In genomic region chr4:88786011-88786410, GRCh38 we compare ENCODE assay signal across 22 cellular contexts.
DNase-seq lines count a peak whose midpoint lies in the region; ATAC-seq, FAIRE-seq and TF ChIP-seq lines count a peak whose summit lies in the region.
"Had no signal": no experiment of that assay in that cellular context is flagged by ENCODE, and none has a peak within 500 bp of the region (broad histone marks: within the 10 kb centered on the region; RNA-seq: fewer than 3 reads in every experiment).

No MANE protein-coding gene starts in this region.

- H3K4me3 Mint-ChIP-seq in progenitor cell of endocrine pancreas (ENCODE audit: low read depth): no peak overlapping the region
- H3K4me3 Mint-ChIP-seq: B cell; CD4-positive, alpha-beta T cell; CD8-positive, alpha-beta T cell had no signal

- H3K4me3 ChIP-seq in dorsolateral prefrontal cortex: no peak overlapping the region
- H3K4me3 ChIP-seq: A549; BLaER1 treated with 17β-estradiol and CSF1 and Interleukin-3, amounts not matched to agents 10 nM and 100 nM had no signal

- no peaks in the 10 kb centered on the region for H3K4me1 Mint-ChIP-seq in progenitor cell of endocrine pancreas (ENCODE audit: low read depth)
- H3K4me1 Mint-ChIP-seq: B cell had no signal

- TF ChIP-seq POLR2A in GM12891 (IDR thresholded peaks at IDR 0.05; ENCODE audit: low read depth, low read length): no peak

- no peaks in the 10 kb centered on the region for H3K9me3 Mint-ChIP-seq in progenitor cell of endocrine pancreas (ENCODE audit: low read depth)
- H3K9me3 Mint-ChIP-seq: CD4-positive, alpha-beta T cell; CD8-positive, alpha-beta T cell had no signal

- H3K36me3 Mint-ChIP-seq in progenitor cell of endocrine pancreas (ENCODE audit: insufficient read depth): peaks cover 20% of the 10 kb centered on the region
- H3K36me3 Mint-ChIP-seq: CD8-positive, alpha-beta T cell had no signal

- intact Hi-C loops in dorsolateral prefrontal cortex (cut with DNase I) (loop anchor here in 1 of 2 donors (5.0 kb wide), 1 partner anchor 36 kb away; no protein-coding TSS in a partner anchor), left colon (cut with DNase I, micrococcal nuclease) (no loop called here)

- TF ChIP-seq CTCF in dorsolateral prefrontal cortex (IDR thresholded peaks at IDR 0.05 in 54 of 56, conservative IDR thresholded peaks at IDR 0.05 in 2 of 56; ENCODE audit: low read depth in 1 of 56, partially characterized antibody in 56 of 56): no peak
- no peak for TF ChIP-seq CTCF in progenitor cell of endocrine pancreas (IDR thresholded peaks at IDR 0.05; ENCODE audit: unreplicated experiment)

- H3K27me3 ChIP-seq in dorsolateral prefrontal cortex: no peaks in the 10 kb centered on the region
- H3K27me3 ChIP-seq: BLaER1 treated with 17β-estradiol and CSF1 and Interleukin-3, amounts not matched to agents 10 nM and 100 nM had no signal

- no peaks in the 10 kb centered on the region for H3K27me3 Mint-ChIP-seq in progenitor cell of endocrine pancreas
- H3K27me3 Mint-ChIP-seq: CD4-positive, alpha-beta T cell had no signal

- peak overlapping the region; percentile 7 for H3K27ac Mint-ChIP-seq in progenitor cell of endocrine pancreas
- H3K27ac Mint-ChIP-seq: B cell; CD4-positive, alpha-beta T cell; CD8-positive, alpha-beta T cell had no signal

- peak; percentile 48 for FAIRE-seq in GM12891 (lab: Jason Lieb, UNC)
- FAIRE-seq: A549, D721Med, GM12892, GM18507 had no signal

- ATAC-seq in GM18907 (IDR thresholded peaks at IDR 0.05; ENCODE audit: unreplicated experiment) (no peak), left colon (no peak)
- ATAC-seq: A549; CD8-positive, alpha-beta T cell had no signal

- no peak for DNase-seq in GM12891 (ENCODE audit: insufficient read length, low spot score)
- peak in 6 of 10 donors; percentile 21 to 77 (median 53) for DNase-seq in dorsolateral prefrontal cortex
- peak; percentile 31 for DNase-seq in occipital lobe (lab: John Stamatoyannopoulos, UW)
- no peak for DNase-seq in progenitor cell of endocrine pancreas (ENCODE audit: low spot score, unreplicated experiment)
- no peak for DNase-seq in hepatic stellate cell (ENCODE audit: low spot score)
- no peak for DNase-seq in left colon
- DNase-seq: AML-193; Caco-2; Calu3; CD4-positive, alpha-beta T cell; CD8-positive, alpha-beta T cell; DMS79 treated with DMSO at 0.1 percent for 48 hours; GF-D8 had no signal

- H3K27ac ChIP-seq in dorsolateral prefrontal cortex: peak overlapping the region in 30 of 59 donors; percentile 3 to 73 (median 48)
- H3K27ac ChIP-seq: 22Rv1; A549; BLaER1 treated with 17β-estradiol and CSF1 and Interleukin-3, amounts not matched to agents 10 nM and 100 nM; C4-2B had no signal

TF ChIP-seq in GM12891, 5 proteins besides CTCF, POLR2A, EP300 and RAD21:
- TF ChIP-seq POLR2AphosphoS5 (IDR thresholded peaks at IDR 0.05; ENCODE audit: low read depth, low read length) (no peak), TAF1 (IDR thresholded peaks at IDR 0.05; ENCODE audit: low read depth, low read length) (no peak), SPI1 (IDR thresholded peaks at IDR 0.05; ENCODE audit: low read depth, low read length) (no peak), POU2F2 (IDR thresholded peaks at IDR 0.05; ENCODE audit: low read depth, low read length) (no peak), PAX5 (IDR thresholded peaks at IDR 0.05; ENCODE audit: insufficient read depth, low read length, severe bottlenecking) (no peak)
TF ChIP-seq in GM12891: peak in this region for 0.

Comparison
In these comparisons a context has a peak if more than half of its experiments do, and no peak if none do; other contexts are left out.
1. DNase-seq: peak in dorsolateral prefrontal cortex (6 of 10) and occipital lobe (single experiment); none in GM12891 (single experiment), progenitor cell of endocrine pancreas (single experiment), hepatic stellate cell (single experiment) and left colon (0 of 2).